2 cellular contexts compared by ENCODE assay signal in the genomic region with DNA sequence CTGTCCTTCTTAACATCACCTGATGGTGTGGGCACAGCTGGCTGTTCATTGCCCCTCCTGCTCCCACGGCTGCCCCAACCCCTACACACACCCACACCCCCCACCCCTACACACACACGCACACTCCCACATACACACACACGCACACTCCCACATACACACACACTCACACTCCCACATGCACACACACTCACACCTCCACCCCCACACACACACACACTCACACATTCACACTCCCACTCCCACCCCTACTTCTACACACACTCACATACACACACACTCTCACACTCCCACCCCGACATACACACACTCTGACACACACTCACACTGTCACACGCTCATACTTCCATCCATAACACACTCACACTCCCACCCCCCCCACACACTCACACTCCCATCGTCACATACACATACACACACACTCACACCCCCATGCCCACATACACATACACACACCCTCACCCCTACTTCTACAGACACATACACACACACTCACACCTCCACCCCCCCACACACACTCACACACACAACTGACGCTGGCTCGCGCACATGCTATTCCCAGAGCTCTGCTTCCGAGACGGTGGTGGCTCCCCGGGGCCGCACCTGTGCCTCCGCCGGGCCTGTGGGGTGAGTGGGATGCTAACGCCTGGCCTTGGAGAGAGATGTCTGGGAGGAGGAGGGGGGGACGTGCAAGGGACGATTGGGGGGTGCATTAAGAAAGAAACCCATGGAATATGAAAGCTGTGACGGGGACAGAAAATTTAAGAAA.
TF ChIP-seq lines count a peak whose summit lies in the region.

No MANE protein-coding gene starts in this region.

TF ChIP-seq in IMR-90, 13 proteins besides CTCF, POLR2A, EP300 and RAD21:
- TF ChIP-seq MAZ (IDR thresholded peaks at IDR 0.05; ENCODE audit: borderline replicate concordance, low read depth, low read length) (no peak), RFX5 (IDR thresholded peaks at IDR 0.05; ENCODE audit: low read depth, low read length) (no peak), CEBPB (IDR thresholded peaks at IDR 0.05; ENCODE audit: low read depth, low read length) (no peak), MXI1 (IDR thresholded peaks at IDR 0.05; ENCODE audit: borderline replicate concordance, low read depth, low read length) (no peak), BHLHE40 (IDR thresholded peaks at IDR 0.05; ENCODE audit: low read depth, low read length) (no peak), SMC3 (IDR thresholded peaks at IDR 0.05; ENCODE audit: low read depth, low read length) (no peak), FOS (IDR thresholded peaks at IDR 0.05; ENCODE audit: low read depth, low read length) (no peak), RCOR1 (IDR thresholded peaks at IDR 0.05; ENCODE audit: insufficient replicate concordance, low read length) (no peak), CHD1 (IDR thresholded peaks at IDR 0.05; ENCODE audit: low read depth, low read length) (no peak)
- TF ChIP-seq, protein P1, sequence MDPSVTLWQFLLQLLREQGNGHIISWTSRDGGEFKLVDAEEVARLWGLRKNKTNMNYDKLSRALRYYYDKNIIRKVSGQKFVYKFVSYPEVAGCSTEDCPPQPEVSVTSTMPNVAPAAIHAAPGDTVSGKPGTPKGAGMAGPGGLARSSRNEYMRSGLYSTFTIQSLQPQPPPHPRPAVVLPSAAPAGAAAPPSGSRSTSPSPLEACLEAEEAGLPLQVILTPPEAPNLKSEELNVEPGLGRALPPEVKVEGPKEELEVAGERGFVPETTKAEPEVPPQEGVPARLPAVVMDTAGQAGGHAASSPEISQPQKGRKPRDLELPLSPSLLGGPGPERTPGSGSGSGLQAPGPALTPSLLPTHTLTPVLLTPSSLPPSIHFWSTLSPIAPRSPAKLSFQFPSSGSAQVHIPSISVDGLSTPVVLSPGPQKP (IDR thresholded peaks at IDR 0.05; ENCODE audit: borderline replicate concordance, low read depth, low read length), result no peak
- TF ChIP-seq, protein P2, sequence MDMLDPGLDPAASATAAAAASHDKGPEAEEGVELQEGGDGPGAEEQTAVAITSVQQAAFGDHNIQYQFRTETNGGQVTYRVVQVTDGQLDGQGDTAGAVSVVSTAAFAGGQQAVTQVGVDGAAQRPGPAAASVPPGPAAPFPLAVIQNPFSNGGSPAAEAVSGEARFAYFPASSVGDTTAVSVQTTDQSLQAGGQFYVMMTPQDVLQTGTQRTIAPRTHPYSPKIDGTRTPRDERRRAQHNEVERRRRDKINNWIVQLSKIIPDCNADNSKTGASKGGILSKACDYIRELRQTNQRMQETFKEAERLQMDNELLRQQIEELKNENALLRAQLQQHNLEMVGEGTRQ (IDR thresholded peaks at IDR 0.05; ENCODE audit: low read depth, low read length), result no peak
TF ChIP-seq in IMR-90: peak in this region for 0.

TF ChIP-seq in H1, 55 proteins besides CTCF, POLR2A, EP300 and RAD21:
- no peak for TF ChIP-seq RNF2 (IDR thresholded peaks at IDR 0.05; ENCODE audit: borderline replicate concordance, low read depth, low read length, missing control alignments, poor library complexity, severe bottlenecking)
